In genomic region chr10:132476146-132477065, GRCh38 we compare ENCODE assay signal across 27 cellular contexts.
DNase-seq lines count a peak whose midpoint lies in the region; ATAC-seq and TF ChIP-seq lines count a peak whose summit lies in the region.
"Had no signal": no experiment of that assay in that cellular context is flagged by ENCODE, and none has a peak within 500 bp of the region (broad histone marks: within the 10 kb centered on the region; RNA-seq: fewer than 3 reads in every experiment).

No MANE protein-coding gene starts in this region.

- peaks cover 0 to 2% (median 0%) of the 10 kb centered on the region in 4 donors for H3K4me1 ChIP-seq in Peyer's patch
- peaks cover 0 to 6% (median 0%) of the 10 kb centered on the region in 4 donors for H3K4me1 ChIP-seq in sigmoid colon
- peaks cover 0 to 2% of the 10 kb centered on the region in 2 donors for H3K4me1 ChIP-seq in thyroid gland
- H3K4me1 ChIP-seq: parathyroid adenoma, stomach had no signal

- H3K4me3 ChIP-seq in Peyer's patch, result no peak overlapping the region
- H3K4me3 ChIP-seq in sigmoid colon, result no peak overlapping the region
- no peak overlapping the region for H3K4me3 ChIP-seq in thyroid gland (replicated peaks in 1 of 3)
- H3K4me3 ChIP-seq: HAP-1, lung, SJCRH30, stomach, tibial artery had no signal

- peak; percentile 28 for DNase-seq in COLO668 (lab: John Stamatoyannopoulos, UW; ENCODE audit: unreplicated experiment)
- DNase-seq in Peyer's patch, result peak in 2 of 3 donors; percentile 34 to 49
- DNase-seq in left colon, result peak in 1 of 2 donors; percentile 18
- peak; percentile 65 for DNase-seq in sigmoid colon
- no peak for DNase-seq in NCI-H82 (lab: John Stamatoyannopoulos, UW)
- no peak for DNase-seq in thyroid gland
- DNase-seq: activated B cell treated with CpG ODN at 0.5 μM for 24 hours; activated CD4-positive, alpha-beta T cell treated with anti-CD3 and anti-CD28 coated beads, Interleukin-2, amount 50 U/mL, for 1 hour; activated naive CD8-positive, alpha-beta T cell treated with anti-CD3 and anti-CD28 coated beads, Interleukin-2, amount 50 U/mL, for 24 hours; activated T-cell treated with anti-CD3 and anti-CD28 coated beads, Interleukin-2, amount 50 U/mL, for 4 hours; caudate nucleus; cortex of kidney; MM.1S; NCI-H1105 treated with DMSO at 0.1 percent for 48 hours; NCI-H2029; NCI-H69; stimulated activated CD4-positive, alpha-beta T cell treated with anti-CD3 and anti-CD28 coated beads, Interleukin-12 subunit alpha, Interleukin-12 subunit beta, amount 100 ng/mL, for 4 hours; stimulated activated CD4-positive, alpha-beta T cell treated with anti-CD3 and anti-CD28 coated beads, Interleukin-2, amount 100 ng/mL, for 48 hours; stomach had no signal

- H3K9me3 ChIP-seq in Peyer's patch, result peaks cover 0 to 5% (median 0%) of the 10 kb centered on the region in 4 donors
- no peaks in the 10 kb centered on the region for H3K9me3 ChIP-seq in sigmoid colon
- H3K9me3 ChIP-seq in thyroid gland, result no peaks in the 10 kb centered on the region
- H3K9me3 ChIP-seq: SJCRH30, stomach, tibial artery had no signal

- WGBS in sigmoid colon, 2 donors, result 70 to 80% methylated on average over 16 of the region's 16 CpGs
- 90 to 91% methylated on average over 12 to 14 of the region's 16 CpGs for WGBS in thyroid gland, 2 donors

- H3K36me3 ChIP-seq in Peyer's patch (no peaks in the 10 kb centered on the region), sigmoid colon (no peaks in the 10 kb centered on the region), thyroid gland (no peaks in the 10 kb centered on the region)
- H3K36me3 ChIP-seq: HAP-1, SJCRH30, stomach, tibial artery had no signal

- ATAC-seq in left colon (peak; percentile 56), GM19455 (IDR thresholded peaks at IDR 0.05; ENCODE audit: unreplicated experiment) (no peak)
- ATAC-seq: activated naive CD8-positive, alpha-beta T cell treated with anti-CD3 and anti-CD28 coated beads, Interleukin-2, amount 50 U/mL, for 24 hours; activated T-cell treated with anti-CD3 and anti-CD28 coated beads, Interleukin-2, amount 50 U/mL, for 4 hours had no signal

- H3K27ac ChIP-seq in Peyer's patch (no peak overlapping the region), sigmoid colon (no peak overlapping the region), thyroid gland (no peak overlapping the region)
- H3K27ac ChIP-seq: HL-60, KMS-11, parathyroid adenoma, SJCRH30, stomach, tibial artery had no signal

- no peak for TF ChIP-seq EP300 in sigmoid colon (IDR thresholded peaks at IDR 0.05)

- intact Hi-C loops in left colon (cut with DNase I, micrococcal nuclease), result no loop called here
- intact Hi-C loops in sigmoid colon (cut with DNase I), result no loop called here
- intact Hi-C loops in thyroid gland (cut with DNase I), result no loop called here

- no peak for TF ChIP-seq POLR2A in Peyer's patch (IDR thresholded peaks at IDR 0.05)
- TF ChIP-seq POLR2A in sigmoid colon (IDR thresholded peaks at IDR 0.05), result no peak
- no peak for TF ChIP-seq POLR2A in thyroid gland (IDR thresholded peaks at IDR 0.05)

- H3K27me3 ChIP-seq in Peyer's patch (no peaks in the 10 kb centered on the region), sigmoid colon (no peaks in the 10 kb centered on the region), thyroid gland (no peaks in the 10 kb centered on the region)
- H3K27me3 ChIP-seq: SJCRH30 had no signal

- TF ChIP-seq CTCF in Peyer's patch (IDR thresholded peaks at IDR 0.05) (no peak), sigmoid colon (IDR thresholded peaks at IDR 0.05) (no peak), thyroid gland (IDR thresholded peaks at IDR 0.05) (no peak)

Comparison
In these comparisons a context has a peak if more than half of its experiments do, and no peak if none do; other contexts are left out.
1. DNase-seq: peak in COLO668 (single experiment), Peyer's patch (2 of 3) and sigmoid colon (single experiment); none in NCI-H82 (single experiment) and thyroid gland (0 of 2).